8 cellular contexts compared by ENCODE assay signal in genomic region chr12:6469609-6470374, GRCh38. TPM values are rescaled to one million over a fixed set of nuclear protein-coding genes. Genes with fewer than 3 reads are reported as not detected.
DNase-seq lines count a peak whose midpoint lies in the region; ATAC-seq lines count a peak whose summit lies in the region.

No MANE protein-coding gene starts in this region.

- H4K20me1 ChIP-seq in BLaER1 treated with 17β-estradiol and CSF1 and Interleukin-3, amounts not matched to agents 10 nM and 100 nM: peaks cover 0 to 21% (median 3%) of the 10 kb centered on the region in 11 experiments; a peak in 5 of 22 replicates

- peak overlapping the region; percentile 46 to 99 (median 95) for H3K27ac Mint-ChIP-seq in naive thymus-derived CD4-positive, alpha-beta T cell

- no peaks in the 10 kb centered on the region for H3K27me3 ChIP-seq in BLaER1 treated with 17β-estradiol and CSF1 and Interleukin-3, amounts not matched to agents 10 nM and 100 nM
- no peaks in the 10 kb centered on the region for H3K27me3 ChIP-seq in naive thymus-derived CD4-positive, alpha-beta T cell (ENCODE audit: control insufficient read depth in 2 of 2, insufficient read depth in 2 of 2, low read length in 2 of 2)

- peak overlapping the region; percentile 85 to 95 (median 89) for H3K9ac ChIP-seq in BLaER1 treated with 17β-estradiol and CSF1 and Interleukin-3, amounts not matched to agents 10 nM and 100 nM

- no peak for ATAC-seq in naive thymus-derived CD4-positive, alpha-beta T cell
- ATAC-seq in HG03139 (IDR thresholded peaks at IDR 0.05; ENCODE audit: unreplicated experiment): no peak

- intact Hi-C loops in naive thymus-derived CD4-positive, alpha-beta T cell (cut with micrococcal nuclease): loop anchor here (1.0 to 2.0 kb wide), 9 partner anchors 7 to 382 kb away; partner anchors contain the start of genes CDCA3 (in 2 of the 2), GAPDH (in 2 of the 2), MRPL51 (in 2 of the 2) and IFFO1 (in 1 of the 2)

- H3K36me3 Mint-ChIP-seq in naive thymus-derived CD4-positive, alpha-beta T cell: peaks cover 0 to 41% (median 16%) of the 10 kb centered on the region in 5 donors

- POLR2A ChIA-PET in naive thymus-derived CD4-positive, alpha-beta T cell (lab: Charles Lee): interaction anchor here (0.6 to 6.7 kb wide), 32 partner anchors 10 to 319 kb away, joined by 3 to 154 read pairs (median 5); partner anchors contain the start of genes CD27, CD4, GAPDH and MRPL51

- peak overlapping the region; percentile 85 to 96 (median 92) for H3K4me3 Mint-ChIP-seq in naive thymus-derived CD4-positive, alpha-beta T cell

- H3K27ac ChIP-seq in BLaER1 treated with 17β-estradiol and CSF1 and Interleukin-3, amounts not matched to agents 10 nM and 100 nM: peak overlapping the region; percentile 52 to 91 (median 87); a peak in 21 of 22 replicates
- peak overlapping the region; percentile 75 for H3K27ac ChIP-seq in naive thymus-derived CD4-positive, alpha-beta T cell (ENCODE audit: low read depth, low read length)

- no peaks in the 10 kb centered on the region for H3K9me3 Mint-ChIP-seq in naive thymus-derived CD4-positive, alpha-beta T cell

- CTCF ChIA-PET in naive thymus-derived CD4-positive, alpha-beta T cell (lab: Charles Lee): interaction anchor here (0.6 to 5.2 kb wide), 16 partner anchors 8 to 355 kb away, joined by 3 to 34 read pairs (median 5); partner anchors contain the start of gene MRPL51

- H3K27me3 Mint-ChIP-seq in naive thymus-derived CD4-positive, alpha-beta T cell: peaks cover 0 to 5% (median 0%) of the 10 kb centered on the region in 5 donors

- peaks cover 18 to 44% (median 38%) of the 10 kb centered on the region in 11 experiments for H3K36me3 ChIP-seq in BLaER1 treated with 17β-estradiol and CSF1 and Interleukin-3, amounts not matched to agents 10 nM and 100 nM
- peaks cover 8 to 16% (median 11%) of the 10 kb centered on the region in 3 experiments for H3K36me3 ChIP-seq in naive thymus-derived CD4-positive, alpha-beta T cell (ENCODE audit: control insufficient read depth in 2 of 3, insufficient read depth in 3 of 3, low read length in 3 of 3)

- no peak for DNase-seq in Jurkat, Clone E6-1 (ENCODE audit: low read depth, low spot score)
- DNase-seq in cerebellar cortex (ENCODE audit: low spot score) (peak; percentile 13), NOMO-1 treated with DMSO at 0.1 percent for 48 hours (lab: John Stamatoyannopoulos, UW; ENCODE audit: unreplicated experiment) (no peak), GDM1 (lab: John Stamatoyannopoulos, UW) (no peak), HK-2 (ENCODE audit: unreplicated experiment) (no peak)
- DNase-seq in naive thymus-derived CD4-positive, alpha-beta T cell: no peak

- H3K9me3 ChIP-seq in BLaER1 treated with 17β-estradiol and CSF1 and Interleukin-3, amounts not matched to agents 10 nM and 100 nM (replicated peaks in 1 of 11): peaks cover 10 to 35% (median 30%) of the 10 kb centered on the region in 11 experiments; a peak in 21 of 22 replicates
- no peaks in the 10 kb centered on the region for H3K9me3 ChIP-seq in naive thymus-derived CD4-positive, alpha-beta T cell (ENCODE audit: control insufficient read depth in 2 of 3, low read length in 3 of 3)

- H3K4me2 ChIP-seq in BLaER1 treated with 17β-estradiol and CSF1 and Interleukin-3, amounts not matched to agents 10 nM and 100 nM: peak overlapping the region; percentile 87 to 100 (median 96)

- peaks cover 29 to 67% (median 59%) of the 10 kb centered on the region in 7 donors for H3K4me1 Mint-ChIP-seq in naive thymus-derived CD4-positive, alpha-beta T cell

- peaks cover 56 to 61% (median 58%) of the 10 kb centered on the region in 10 experiments for H3K4me1 ChIP-seq in BLaER1 treated with 17β-estradiol and CSF1 and Interleukin-3, amounts not matched to agents 10 nM and 100 nM
- H3K4me1 ChIP-seq in naive thymus-derived CD4-positive, alpha-beta T cell (ENCODE audit: control insufficient read depth in 2 of 2, insufficient read depth in 2 of 2, low read length in 2 of 2): peaks cover 44% of the 10 kb centered on the region in 2 donors

- peak overlapping the region; percentile 80 to 88 (median 83) for H3K4me3 ChIP-seq in BLaER1 treated with 17β-estradiol and CSF1 and Interleukin-3, amounts not matched to agents 10 nM and 100 nM
- H3K4me3 ChIP-seq in Jurkat, Clone E6-1 (ENCODE audit: low read length): peak overlapping the region; percentile 73
- peak overlapping the region; percentile 96 for H3K4me3 ChIP-seq in naive thymus-derived CD4-positive, alpha-beta T cell (ENCODE audit: low read length)

RNA-seq across cellular contexts. Expression of gene VAMP1, which starts 0.7 kb away (rescaled TPM):
- polyA plus RNA-seq in Jurkat, Clone E6-1 (2012; ENCODE audit: insufficient read depth, insufficient read length): 26.8 TPM
- 100 to 1,000 TPM in 2 of 5 experiments, 10 to 100 TPM in 3; 38.7 to 123 (median 47.9) TPM for total RNA-seq in naive thymus-derived CD4-positive, alpha-beta T cell
- 10 to 100 TPM; 10.9 to 14.0 TPM for polyA plus RNA-seq in naive thymus-derived CD4-positive, alpha-beta T cell

RNA-seq across cellular contexts. Expression of gene TAPBPL, which starts 17.9 kb away (rescaled TPM):
- polyA plus RNA-seq in Jurkat, Clone E6-1 (2012; ENCODE audit: insufficient read depth, insufficient read length): 15.2 TPM
- total RNA-seq in naive thymus-derived CD4-positive, alpha-beta T cell: 10 to 100 TPM; 23.0 to 65.4 (median 52.9) TPM
- polyA plus RNA-seq in naive thymus-derived CD4-positive, alpha-beta T cell: 100 to 1,000 TPM in 1 of 2 donors, 10 to 100 TPM in 1; 48.7 to 104 TPM

RNA-seq across cellular contexts. Expression of gene MRPL51, which starts 23.3 kb away (rescaled TPM):
- polyA plus RNA-seq in Jurkat, Clone E6-1 (2012; ENCODE audit: insufficient read depth, insufficient read length): 450 TPM
- 100 to 1,000 TPM in 1 of 5 experiments, 10 to 100 TPM in 4; 22.5 to 208 (median 80.9) TPM for total RNA-seq in naive thymus-derived CD4-positive, alpha-beta T cell
- polyA plus RNA-seq in naive thymus-derived CD4-positive, alpha-beta T cell: 100 to 1,000 TPM; 204 to 220 TPM

RNA-seq across cellular contexts. Expression of gene NCAPD2, which starts 24.1 kb away (rescaled TPM):
- polyA plus RNA-seq in Jurkat, Clone E6-1 (2012; ENCODE audit: insufficient read depth, insufficient read length): 88.5 TPM
- total RNA-seq in naive thymus-derived CD4-positive, alpha-beta T cell: 100 to 1,000 TPM in 1 of 5 experiments, 10 to 100 TPM in 4; 30.3 to 121 (median 38.4) TPM
- 10 to 100 TPM; 24.4 to 46.7 TPM for polyA plus RNA-seq in naive thymus-derived CD4-positive, alpha-beta T cell

RNA-seq across cellular contexts. Expression of gene CD27, which starts 25.0 kb away (rescaled TPM):
- 6.7 TPM for polyA plus RNA-seq in Jurkat, Clone E6-1 (2012; ENCODE audit: insufficient read depth, insufficient read length)
- 100 to 1,000 TPM in 4 of 5 experiments, 10 to 100 TPM in 1; 74.1 to 217 (median 130) TPM for total RNA-seq in naive thymus-derived CD4-positive, alpha-beta T cell
- polyA plus RNA-seq in naive thymus-derived CD4-positive, alpha-beta T cell: 100 to 1,000 TPM; 560 to 590 TPM
